In genomic region chr13:37929308-37929707, GRCh38 we compare ENCODE assay signal across 24 cellular contexts. TPM values are rescaled to one million over a fixed set of nuclear protein-coding genes. Genes with fewer than 3 reads are reported as not detected.
"Had no signal": no experiment of that assay in that cellular context is flagged by ENCODE, and none has a peak within 500 bp of the region (broad histone marks: within the 10 kb centered on the region; RNA-seq: fewer than 3 reads in every experiment).

No MANE protein-coding gene starts in this region.

- H3K9me3 Mint-ChIP-seq: activated naive CD8-positive, alpha-beta T cell treated with anti-CD3 and anti-CD28 coated beads for 36 hours; activated T-cell treated with anti-CD3 and anti-CD28 coated beads, Interleukin-2, amount 50 U/mL, for 4 hours; memory B cell; nephron; stimulated activated naive CD8-positive, alpha-beta T cell treated with anti-CD3 and anti-CD28 coated beads, Interleukin-15, Interleukin-2, amounts not matched to agents 100 ng/mL and 50 ng/mL, for 24 hours had no signal

- H3K4me1 Mint-ChIP-seq: activated naive CD8-positive, alpha-beta T cell treated with anti-CD3 and anti-CD28 coated beads for 36 hours; memory B cell; nephron had no signal

- H3K4me3 Mint-ChIP-seq: activated naive CD8-positive, alpha-beta T cell treated with anti-CD3 and anti-CD28 coated beads for 36 hours; activated T-cell treated with anti-CD3 and anti-CD28 coated beads, Interleukin-2, amount 50 U/mL, for 4 hours; memory B cell; nephron; stimulated activated naive CD8-positive, alpha-beta T cell treated with anti-CD3 and anti-CD28 coated beads, Interleukin-15, Interleukin-2, amounts not matched to agents 100 ng/mL and 50 ng/mL, for 24 hours had no signal

- H3K36me3 ChIP-seq: breast epithelium, esophagus muscularis mucosa, pancreas, right lobe of liver, tibial artery, WERI-Rb-1 had no signal

- H3K4me3 ChIP-seq: breast epithelium, coronary artery, esophagus muscularis mucosa, pancreas, right lobe of liver, skin epidermis, tibial artery had no signal

- H3K36me3 Mint-ChIP-seq: activated naive CD8-positive, alpha-beta T cell treated with anti-CD3 and anti-CD28 coated beads for 36 hours; memory B cell had no signal

- H3K27me3 ChIP-seq: breast epithelium, esophagus muscularis mucosa, pancreas, right lobe of liver, tibial artery had no signal

- H3K27ac Mint-ChIP-seq: activated naive CD8-positive, alpha-beta T cell treated with anti-CD3 and anti-CD28 coated beads for 36 hours; memory B cell; nephron; stimulated activated naive CD8-positive, alpha-beta T cell treated with anti-CD3 and anti-CD28 coated beads, Interleukin-15, Interleukin-2, amounts not matched to agents 100 ng/mL and 50 ng/mL, for 24 hours had no signal

- H3K27me3 Mint-ChIP-seq: activated naive CD8-positive, alpha-beta T cell treated with anti-CD3 and anti-CD28 coated beads for 36 hours; memory B cell; stimulated activated naive CD8-positive, alpha-beta T cell treated with anti-CD3 and anti-CD28 coated beads, Interleukin-15, Interleukin-2, amounts not matched to agents 100 ng/mL and 50 ng/mL, for 24 hours had no signal

- ATAC-seq: activated T-cell treated with anti-CD3 and anti-CD28 coated beads, Interleukin-2, amount 50 U/mL, for 4 hours; pancreas; right lobe of liver had no signal

- H3K9me3 ChIP-seq: breast epithelium, esophagus muscularis mucosa, pancreas, right lobe of liver, tibial artery had no signal

- H3K4me1 ChIP-seq: breast epithelium, pancreas, right lobe of liver, tibial artery had no signal

- H3K27ac ChIP-seq: breast epithelium, coronary artery, esophagus muscularis mucosa, pancreas, right lobe of liver, skin epidermis, tibial artery, WERI-Rb-1 had no signal

- DNase-seq: activated CD4-positive, alpha-beta T cell treated with anti-CD3 and anti-CD28 coated beads, Interleukin-2, amount 50 U/mL, for 4 hours; activated CD8-positive, alpha-beta memory T cell treated with anti-CD3 and anti-CD28 coated beads, Interleukin-2, amount 50 U/mL, for 48 hours; activated naive CD4-positive, alpha-beta T cell treated with Interleukin-2 at 50 U/mL for 16 hours; activated naive CD8-positive, alpha-beta T cell treated with anti-CD3 and anti-CD28 coated beads for 36 hours; activated T-cell treated with anti-CD3 and anti-CD28 coated beads, Interleukin-2, amount 50 U/mL, for 4 hours; glutamatergic neuron; hippocampal formation; kidney glomerular epithelial cell; pancreas; right lobe of liver; stimulated activated CD4-positive, alpha-beta T cell treated with anti-CD3 and anti-CD28 coated beads, Interleukin-1b, Interleukin-23, amount 100 ng/mL, for 48 hours; substantia nigra; T-helper 2 cell; tibial artery; WERI-Rb-1 had no signal

RNA-seq across cellular contexts. Expression of gene TRPC4, which starts 59.7 kb away (rescaled TPM):
- total RNA-seq: activated CD8-positive, alpha-beta memory T cell treated with anti-CD3 and anti-CD28 coated beads for 36 hours; activated naive CD8-positive, alpha-beta T cell treated with anti-CD3 and anti-CD28 coated beads for 36 hours; activated T-cell treated with anti-CD3 and anti-CD28 coated beads, Interleukin-2, amount 50 U/mL, for 4 hours; mononuclear cell had no signal
